In genomic region chr10:6363516-6363915, GRCh38 we compare ENCODE assay signal across 19 cellular contexts.
DNase-seq lines count a peak whose midpoint lies in the region; ATAC-seq, FAIRE-seq and TF ChIP-seq lines count a peak whose summit lies in the region.
"Had no signal": no experiment of that assay in that cellular context is flagged by ENCODE, and none has a peak within 500 bp of the region (broad histone marks: within the 10 kb centered on the region; RNA-seq: fewer than 3 reads in every experiment).

No MANE protein-coding gene starts in this region.

- no peak overlapping the region for H3K4me3 ChIP-seq in A549
- H3K4me3 ChIP-seq: SJSA1 had no signal

- TF ChIP-seq EP300 in A549 (IDR thresholded peaks at IDR 0.05): no peak

- ATAC-seq in A549 (no peak), esophagus mucosa (peak; percentile 89)
- ATAC-seq: CD8-positive, alpha-beta T cell; HCT116; Right ventricle myocardium inferior had no signal

- TF ChIP-seq RAD21 in A549 (conservative IDR thresholded peaks at IDR 0.05 in 1 of 2, IDR thresholded peaks at IDR 0.05 in 1 of 2): no peak

- POLR2A ChIA-PET in A549 (lab: Yijun Ruan, JAX): no interaction called here

- H3K9me3 Mint-ChIP-seq in nephron: peaks cover 17% of the 10 kb centered on the region

- no peak overlapping the region for H3K4me3 Mint-ChIP-seq in nephron
- H3K4me3 Mint-ChIP-seq: CD8-positive, alpha-beta T cell; IgD-negative memory B cell had no signal

- peak overlapping the region; percentile 63 to 94 (median 77) for H3K27ac Mint-ChIP-seq in nephron
- H3K27ac Mint-ChIP-seq: CD8-positive, alpha-beta T cell had no signal

- no peak for TF ChIP-seq POLR2A in A549 (IDR thresholded peaks at IDR 0.05; ENCODE audit: low read length)

- H3K4me2 ChIP-seq in A549: no peak overlapping the region

- 50% methylated on average over 1 of the region's 1 CpG for WGBS in A549 (ENCODE audit: missing lambda C conversion rate)

- H3K36me3 Mint-ChIP-seq in nephron (ENCODE audit: low read depth): peaks cover 14% of the 10 kb centered on the region

- H3K9me3 ChIP-seq in A549: peaks cover 30% of the 10 kb centered on the region
- H3K9me3 ChIP-seq: SJSA1 had no signal

- TF ChIP-seq CTCF in A549 (IDR thresholded peaks at IDR 0.05): no peak
- TF ChIP-seq CTCF in nephron (IDR thresholded peaks at IDR 0.05; ENCODE audit: unreplicated experiment in 3 of 3): no peak

- peaks cover 15% of the 10 kb centered on the region for H3K4me1 ChIP-seq in A549

- H3K27me3 Mint-ChIP-seq in nephron (ENCODE audit: low read depth): peaks cover 4% of the 10 kb centered on the region
- H3K27me3 Mint-ChIP-seq: IgD-negative memory B cell had no signal

- in situ Hi-C loops in Caki2 (cut with HindIII; ENCODE audit: low pct_unique_long_range_greater_than_20kb, low sequenced_read_pairs): no loop called here

- H3K27ac ChIP-seq in A549: peak overlapping the region in 1 of 2 experiments; percentile 34; a peak in 1 of 6 replicates
- no peak overlapping the region for H3K27ac ChIP-seq in caudate nucleus (ENCODE audit: low read depth, low read length)
- H3K27ac ChIP-seq: SJSA1 had no signal

- CTCF ChIA-PET in A549 (lab: Yijun Ruan, JAX): interaction anchor here (0.7 to 1.2 kb wide), 2 partner anchors 38 to 161 kb away, joined by 3 to 4 read pairs; partner anchors contain the start of gene PFKFB3

- peak; percentile 74 for FAIRE-seq in A549 (lab: Jason Lieb, UNC)
- FAIRE-seq: GM18507 had no signal

- DNase-seq in A549 (ENCODE audit: low read depth in 1 of 2, low spot score in 1 of 2) (no peak), Caki2 (ENCODE audit: low read depth) (peak; percentile 88), NOMO-1 treated with DMSO at 0.1 percent for 48 hours (lab: John Stamatoyannopoulos, UW; ENCODE audit: unreplicated experiment) (no peak), caudate nucleus (lab: John Stamatoyannopoulos, UW) (no peak)
- DNase-seq in stimulated activated CD4-positive, alpha-beta T cell treated with anti-CD3 and anti-CD28 coated beads, Interleukin-4, amount 100 ng/mL, for 4 hours: no peak
- DNase-seq: CD8-positive, alpha-beta T cell; DMS53; GDM1; NCI-H1417 treated with DMSO at 0.1 percent for 48 hours; NCI-H187; NCI-H446; NCI-H526 treated with DMSO at 0.1 percent for 48 hours had no signal

- H3K4me1 Mint-ChIP-seq in nephron: peaks cover 9% of the 10 kb centered on the region

TF ChIP-seq in A549, 52 proteins besides CTCF, POLR2A, EP300 and RAD21:
- TF ChIP-seq ZNF302 (CRISPR knock-in tag; IDR thresholded peaks at IDR 0.05) (no peak), CEBPB (IDR thresholded peaks at IDR 0.05) (0 out of 4 replicates have a peak, but pooled peaks of 1 of the 2 experiments have one; percentile 6)
